Comparison of ENCODE assay signal across 23 cellular contexts in genomic region chr1:211145944-211146343, GRCh38. TPM values are rescaled to one million over a fixed set of nuclear protein-coding genes. Genes with fewer than 3 reads are reported as not detected.
DNase-seq lines count a peak whose midpoint lies in the region; ATAC-seq, FAIRE-seq and TF ChIP-seq lines count a peak whose summit lies in the region.
"Had no signal": no experiment of that assay in that cellular context is flagged by ENCODE, and none has a peak within 500 bp of the region (broad histone marks: within the 10 kb centered on the region; RNA-seq: fewer than 3 reads in every experiment).

No MANE protein-coding gene starts in this region.

- DNase-seq in DMS 273 (lab: John Stamatoyannopoulos, UW; ENCODE audit: unreplicated experiment) (peak; percentile 37), DMS 273 treated with DMSO at 0.1 percent for 48 hours (lab: John Stamatoyannopoulos, UW) (no peak), NCI-H1105 (lab: John Stamatoyannopoulos, UW) (peak; percentile 43), RPMI8226 (peak; percentile 15), pancreas (peak in 1 of 6 donors; percentile 15)
- no peak for DNase-seq in activated T-cell treated with anti-CD3 and anti-CD28 coated beads, Interleukin-2, amount 50 U/mL, for 1 hour
- DNase-seq: activated CD4-positive, alpha-beta T cell treated with anti-CD3 and anti-CD28 coated beads for 36 hours; effector memory CD8-positive, alpha-beta T cell; glutamatergic neuron; Kasumi-1; left ventricle myocardium inferior; NCI-H146; NCI-H446 treated with DMSO at 0.1 percent for 48 hours; stimulated activated CD4-positive, alpha-beta T cell treated with anti-CD3 and anti-CD28 coated beads, Interleukin-2, amount 100 ng/mL, for 24 hours; stimulated activated naive CD4-positive, alpha-beta T cell had no signal

- TF ChIP-seq CTCF in pancreas (IDR thresholded peaks at IDR 0.05), result no peak

- H3K4me3 ChIP-seq in pancreas, result no peak overlapping the region
- H3K4me3 ChIP-seq: left ventricle myocardium inferior, neural progenitor cell had no signal

- no peaks in the 10 kb centered on the region for H3K36me3 ChIP-seq in pancreas
- H3K36me3 ChIP-seq: left ventricle myocardium inferior, neural progenitor cell had no signal

- 20 to 27% methylated on average over 4 of the region's 4 CpGs for WGBS in pancreas, 2 donors

- FAIRE-seq in pancreas (lab: Jason Lieb, UNC), result no peak
- FAIRE-seq: GM18507 had no signal

- no peak overlapping the region for H3K27ac ChIP-seq in pancreas
- H3K27ac ChIP-seq: 22Rv1, left ventricle myocardium inferior, neural progenitor cell had no signal

- H3K4me1 ChIP-seq in pancreas, result no peaks in the 10 kb centered on the region
- H3K4me1 ChIP-seq: left ventricle myocardium inferior, neural progenitor cell had no signal

- intact Hi-C loops in pancreas (cut with DNase I), result no loop called here

- ATAC-seq in pancreas (peak in 3 of 4 donors; percentile 55 to 67 (median 59)), GM21825 (IDR thresholded peaks at IDR 0.05; ENCODE audit: unreplicated experiment) (no peak), HG03045 (IDR thresholded peaks at IDR 0.05; ENCODE audit: unreplicated experiment) (no peak)
- ATAC-seq: activated CD4-positive, alpha-beta T cell treated with anti-CD3 and anti-CD28 coated beads for 36 hours; effector memory CD8-positive, alpha-beta T cell; HCT116; Right ventricle myocardium inferior had no signal

- H3K27me3 ChIP-seq in pancreas, result no peaks in the 10 kb centered on the region
- H3K27me3 ChIP-seq: neural progenitor cell had no signal

- no peaks in the 10 kb centered on the region for H3K9me3 ChIP-seq in pancreas
- H3K9me3 ChIP-seq: left ventricle myocardium inferior had no signal

RNA-seq across cellular contexts. Expression of gene KCNH1, which starts 12.0 kb away (rescaled TPM):
- total RNA-seq in pancreas, result under 1 TPM; 0.24 to 0.49 (median 0.31) TPM
- under 1 TPM; 0.46 to 0.61 TPM for polyA plus RNA-seq in pancreas
- total RNA-seq: activated CD4-positive, alpha-beta T cell treated with anti-CD3 and anti-CD28 coated beads for 36 hours; left ventricle myocardium inferior; mononuclear cell; Right ventricle myocardium inferior had no signal

Comparison
In these comparisons a context has a peak if more than half of its experiments do, and no peak if none do; other contexts are left out.
1. DNase-seq: peak in DMS 273 (single experiment), NCI-H1105 (single experiment) and RPMI8226 (single experiment); none in DMS 273 treated with DMSO at 0.1 percent for 48 hours (single experiment) and activated T-cell treated with anti-CD3 and anti-CD28 coated beads, Interleukin-2, amount 50 U/mL, for 1 hour (single experiment).
2. ATAC-seq: peak in pancreas (3 of 4); none in GM21825 (single experiment) and HG03045 (single experiment).